In the genomic region with DNA sequence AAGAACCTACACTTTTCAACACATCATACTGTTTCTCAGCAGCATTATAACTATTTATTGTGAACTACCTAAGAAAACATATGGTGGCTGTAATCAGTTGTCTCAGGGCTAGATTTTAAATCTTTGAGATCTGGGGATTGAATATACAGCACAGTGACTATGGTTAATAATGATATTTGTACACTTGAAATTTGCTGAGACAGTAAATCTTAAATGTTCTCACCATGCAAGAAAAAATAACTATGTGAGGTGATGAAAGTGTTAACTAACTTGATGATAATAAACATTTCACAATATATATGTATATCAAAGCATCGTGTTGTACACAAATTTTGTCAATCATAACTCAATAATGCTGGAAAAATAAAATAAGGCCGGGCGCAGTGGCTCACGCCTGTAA, we compare ENCODE assay signal across 8 cellular contexts.
"Had no signal": no experiment of that assay in that cellular context is flagged by ENCODE, and none has a peak within 500 bp of the region (broad histone marks: within the 10 kb centered on the region; RNA-seq: fewer than 3 reads in every experiment).

No MANE protein-coding gene starts in this region.

- DNase-seq: H9, HCEC 1CT, KBM-7 had no signal

- H3K27ac ChIP-seq: KMS-11 had no signal

- FAIRE-seq: H1, H54, HTR-8/SVneo had no signal

- H3K4me3 ChIP-seq: GM23338 had no signal

- H2AFZ ChIP-seq: GM23338 had no signal

- ATAC-seq: GM23338 had no signal

- H3K4me2 ChIP-seq: GM23338, KMS-11 had no signal

- H3K9ac ChIP-seq: KMS-11 had no signal
